In genomic region chr3:98199020-98199419, GRCh38 we compare ENCODE assay signal across 36 cellular contexts. TPM values are rescaled to one million over a fixed set of nuclear protein-coding genes. Genes with fewer than 3 reads are reported as not detected.
"Had no signal": no experiment of that assay in that cellular context is flagged by ENCODE, and none has a peak within 500 bp of the region (broad histone marks: within the 10 kb centered on the region; RNA-seq: fewer than 3 reads in every experiment).

No MANE protein-coding gene starts in this region.

- H3K4me3 ChIP-seq: esophagus muscularis mucosa, heart right ventricle, left ventricle myocardium inferior, pancreas, prostate gland, sigmoid colon, smooth muscle cell, thyroid gland, upper lobe of left lung had no signal

- ATAC-seq: foreskin keratinocyte; heart right ventricle; naive thymus-derived CD4-positive, alpha-beta T cell; pancreas; stimulated activated memory B cell treated with anti-CD40 and anti-IgM and Interleukin-4, amounts not matched to agents 10 μg/mL and 1 μg/mL and 100 μg/mL, for 72 hours; stimulated activated naive CD8-positive, alpha-beta T cell treated with anti-CD3 and anti-CD28 coated beads, Interleukin-15, amount 100 ng/mL, for 72 hours had no signal

- H3K9me3 ChIP-seq: esophagus muscularis mucosa, heart right ventricle, left ventricle myocardium inferior, pancreas, prostate gland, sigmoid colon, thyroid gland, upper lobe of left lung had no signal

- H3K27me3 ChIP-seq: esophagus muscularis mucosa, foreskin keratinocyte, heart right ventricle, pancreas, sigmoid colon, thyroid gland, upper lobe of left lung had no signal

- H3K36me3 ChIP-seq: esophagus muscularis mucosa, heart right ventricle, left ventricle myocardium inferior, pancreas, prostate gland, sigmoid colon, thyroid gland, upper lobe of left lung had no signal

- H3K4me1 ChIP-seq: esophagus muscularis mucosa, foreskin keratinocyte, heart right ventricle, left ventricle myocardium inferior, pancreas, prostate gland, sigmoid colon, thyroid gland, upper lobe of left lung had no signal

- DNase-seq: activated CD4-positive, alpha-beta memory T cell treated with anti-CD3 and anti-CD28 coated beads for 36 hours; activated CD4-positive, alpha-beta T cell treated with anti-CD3 and anti-CD28 coated beads, Interleukin-2, amount 10 ng/mL, durations not matched to agents 24 days and 14 days; activated CD4-positive, CD25-positive, alpha-beta regulatory T cell treated with anti-CD3 and anti-CD28 coated beads, Interleukin-2, amount 50 U/mL, for 72 hours; activated CD8-positive, alpha-beta memory T cell treated with anti-CD3 and anti-CD28 coated beads, Interleukin-2, amount 50 U/mL, for 4 hours; activated effector memory CD4-positive, alpha-beta T cell treated with anti-CD3 and anti-CD28 coated beads, Interleukin-2, amount 50 U/mL, for 16 hours; activated naive CD4-positive, alpha-beta T cell treated with anti-CD3 and anti-CD28 coated beads, Interleukin-2, amount 50 U/mL, for 16 hours; activated T-cell treated with anti-CD3 and anti-CD28 coated beads, Interleukin-2, amount 50 U/mL, for 1 hour; amniotic stem cell; central memory CD4-positive, alpha-beta T cell; endodermal cell; foreskin keratinocyte; heart right ventricle; kidney glomerular epithelial cell; left ventricle myocardium inferior; mammary epithelial cell; midbrain; naive thymus-derived CD4-positive, alpha-beta T cell; nucleus accumbens; pancreas; sigmoid colon; stimulated activated CD4-positive, alpha-beta T cell treated with anti-CD3 and anti-CD28 coated beads, Interleukin-1b, Interleukin-23, amount 100 ng/mL, for 48 hours; stimulated activated CD4-positive, alpha-beta T cell treated with anti-CD3 and anti-CD28 coated beads, Interleukin-4, amount 100 ng/mL, for 4 hours; stimulated activated CD8-positive, alpha-beta memory T cell treated with anti-CD3 and anti-CD28 coated beads, Interleukin-4, amount 100 ng/mL, for 48 hours; stimulated activated naive CD8-positive, alpha-beta T cell treated with anti-CD3 and anti-CD28 coated beads, Interleukin-15, amount 100 ng/mL, for 72 hours; T-helper 9 cell; thyroid gland; upper lobe of left lung had no signal

- H3K27ac ChIP-seq: esophagus muscularis mucosa, foreskin keratinocyte, heart right ventricle, left ventricle myocardium inferior, pancreas, prostate gland, sigmoid colon, thyroid gland, upper lobe of left lung had no signal

RNA-seq across cellular contexts. Expression of gene OR5H15, which starts 32.5 kb away (rescaled TPM):
- total RNA-seq: activated CD4-positive, alpha-beta memory T cell treated with anti-CD3 and anti-CD28 coated beads for 36 hours; activated CD4-positive, alpha-beta T cell treated with anti-CD3 and anti-CD28 coated beads, Interleukin-2, amount 10 ng/mL, durations not matched to agents 24 days and 14 days; activated CD8-positive, alpha-beta memory T cell treated with anti-CD3 and anti-CD28 coated beads for 36 hours; activated T-helper 1 cell treated with anti-CD3 and anti-CD28 coated beads, Interleukin-12 subunit alpha, Interleukin-12 subunit beta, Interleukin-2, Interleukin-4 antibody, amounts not matched to agents 30 ng/mL and 10 ng/mL and 1 ng/mL, durations not matched to agents 14 hours and 24 hours and 36 hours; astrocyte; endodermal cell; esophagus muscularis mucosa; foreskin keratinocyte; glomerular endothelial cell; heart right ventricle; left ventricle myocardium inferior; mammary epithelial cell; naive thymus-derived CD4-positive, alpha-beta T cell; neural crest cell; pancreas; prostate gland; sigmoid colon; smooth muscle cell; thyroid gland; upper lobe of left lung had no signal
- polyA plus RNA-seq: foreskin keratinocyte; heart right ventricle; mammary epithelial cell; naive thymus-derived CD4-positive, alpha-beta T cell; pancreas; sigmoid colon; smooth muscle cell had no signal

RNA-seq across cellular contexts. Expression of gene OR5H14, which starts 51.7 kb away (rescaled TPM):
- total RNA-seq: activated CD4-positive, alpha-beta memory T cell treated with anti-CD3 and anti-CD28 coated beads for 36 hours; activated CD4-positive, alpha-beta T cell treated with anti-CD3 and anti-CD28 coated beads, Interleukin-2, amount 10 ng/mL, durations not matched to agents 24 days and 14 days; activated CD8-positive, alpha-beta memory T cell treated with anti-CD3 and anti-CD28 coated beads for 36 hours; activated T-helper 1 cell treated with anti-CD3 and anti-CD28 coated beads, Interleukin-12 subunit alpha, Interleukin-12 subunit beta, Interleukin-2, Interleukin-4 antibody, amounts not matched to agents 30 ng/mL and 10 ng/mL and 1 ng/mL, durations not matched to agents 14 hours and 24 hours and 36 hours; astrocyte; endodermal cell; esophagus muscularis mucosa; foreskin keratinocyte; glomerular endothelial cell; heart right ventricle; left ventricle myocardium inferior; mammary epithelial cell; naive thymus-derived CD4-positive, alpha-beta T cell; neural crest cell; pancreas; prostate gland; sigmoid colon; smooth muscle cell; thyroid gland; upper lobe of left lung had no signal
- polyA plus RNA-seq: foreskin keratinocyte; heart right ventricle; mammary epithelial cell; naive thymus-derived CD4-positive, alpha-beta T cell; pancreas; sigmoid colon; smooth muscle cell had no signal
